ENCODE assay signal across 34 cellular contexts in the genomic region with DNA sequence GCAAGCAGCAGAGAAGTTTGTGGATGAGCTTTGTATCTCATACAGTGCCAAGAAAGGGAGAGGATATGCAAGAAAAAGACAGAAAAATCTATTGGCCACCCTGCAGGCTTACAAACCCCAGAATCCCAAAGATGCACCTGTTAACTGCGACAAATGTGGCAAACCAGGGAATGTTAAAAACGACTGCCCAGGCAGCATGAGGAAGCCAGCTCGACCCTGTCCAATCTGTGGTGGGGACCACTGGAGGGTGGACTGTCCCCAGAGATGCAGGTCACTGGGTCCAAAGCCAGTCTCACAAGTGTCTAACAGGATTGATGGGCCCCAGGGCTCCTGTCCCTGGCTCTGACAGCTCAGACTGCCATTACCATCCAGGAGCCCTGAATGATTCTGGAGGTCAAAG. TPM values are rescaled to one million over a fixed set of nuclear protein-coding genes. Genes with fewer than 3 reads are reported as not detected.
"Had no signal": no experiment of that assay in that cellular context is flagged by ENCODE, and none has a peak within 500 bp of the region (broad histone marks: within the 10 kb centered on the region; RNA-seq: fewer than 3 reads in every experiment).

No MANE protein-coding gene starts in this region.

- ATAC-seq: activated naive CD4-positive, alpha-beta T cell treated with anti-CD3 and anti-CD28 coated beads, Interleukin-2, amount 50 U/mL, for 72 hours; activated naive CD8-positive, alpha-beta T cell treated with anti-CD3 and anti-CD28 coated beads, Interleukin-2, amount 50 U/mL, for 24 hours; activated T-cell treated with anti-CD3 and anti-CD28 coated beads, Interleukin-2, amount 50 U/mL, for 4 hours; activated T-cell treated with anti-CD3 and anti-CD28 coated beads, Interleukin-2, amount 50 U/mL, for 72 hours; activated T-helper 17 cell treated with anti-CD3 and anti-CD28 coated beads, Interleukin-2, amount 50 U/mL, for 72 hours; body of pancreas had no signal

- H3K36me3 ChIP-seq: adrenal gland, ascending aorta, brain microvascular endothelial cell, breast epithelium, cardiac muscle cell had no signal

- H3K4me3 ChIP-seq: adrenal gland, ascending aorta, body of pancreas, breast epithelium, cardiac muscle cell had no signal

- DNase-seq: activated effector memory CD4-positive, alpha-beta T cell treated with anti-CD3 and anti-CD28 coated beads, Interleukin-2, amount 50 U/mL, for 16 hours; activated effector memory CD4-positive, alpha-beta T cell treated with Interleukin-2 at 50 U/mL for 16 hours; activated gamma-delta T cell; activated gamma-delta T cell treated with Interleukin-2 at 50 U/mL for 16 hours; activated naive CD4-positive, alpha-beta T cell; activated naive CD4-positive, alpha-beta T cell treated with anti-CD3 and anti-CD28 coated beads for 36 hours; activated naive CD4-positive, alpha-beta T cell treated with anti-CD3 and anti-CD28 coated beads, Interleukin-2, amount 10 ng/mL, durations not matched to agents 7 days and 5 days; activated naive CD4-positive, alpha-beta T cell treated with anti-CD3 and anti-CD28 coated beads, Interleukin-2, amount 50 U/mL, for 16 hours; activated naive CD4-positive, alpha-beta T cell treated with Interleukin-2 at 50 U/mL for 16 hours; activated naive CD8-positive, alpha-beta T cell treated with anti-CD3 and anti-CD28 coated beads for 36 hours; activated naive CD8-positive, alpha-beta T cell treated with anti-CD3 and anti-CD28 coated beads, Interleukin-2, amount 10 ng/mL, durations not matched to agents 7 days and 5 days; activated naive CD8-positive, alpha-beta T cell treated with anti-CD3 and anti-CD28 coated beads, Interleukin-2, amount 50 U/mL, for 24 hours; activated T-cell treated with anti-CD3 and anti-CD28 coated beads, Interleukin-2, amount 50 U/mL, for 1 hour; activated T-cell treated with anti-CD3 and anti-CD28 coated beads, Interleukin-2, amount 50 U/mL, for 24 hours; activated T-cell treated with anti-CD3 and anti-CD28 coated beads, Interleukin-2, amount 50 U/mL, for 4 hours; activated T-cell treated with anti-CD3 and anti-CD28 coated beads, Interleukin-2, amount 50 U/mL, for 48 hours; activated T-cell treated with anti-CD3 and anti-CD28 coated beads, Interleukin-2, amount 50 U/mL, for 72 hours; adrenal gland; amniotic stem cell; amygdala; anterior cingulate cortex; aorta; body of pancreas; brain microvascular endothelial cell; caudate nucleus; central memory CD4-positive, alpha-beta T cell; cerebellar nuclear complex had no signal

- H3K4me1 ChIP-seq: adrenal gland, ascending aorta, body of pancreas, breast epithelium had no signal

- H3K27ac ChIP-seq: adrenal gland, ascending aorta, body of pancreas, brain microvascular endothelial cell, breast epithelium, cardiac muscle cell had no signal

- H3K9me3 ChIP-seq: adrenal gland had no signal

- H3K27me3 ChIP-seq: adrenal gland, ascending aorta, body of pancreas, brain microvascular endothelial cell, breast epithelium, cardiac muscle cell had no signal

RNA-seq across cellular contexts. Expression of a gene that starts 12.9 kb away (rescaled TPM):
- total RNA-seq: activated naive CD4-positive, alpha-beta T cell treated with anti-CD3 and anti-CD28 coated beads for 36 hours; activated naive CD4-positive, alpha-beta T cell treated with anti-CD3 and anti-CD28 coated beads, Interleukin-2, amount 50 U/mL, for 72 hours; activated T-helper 1 cell treated with anti-CD3 and anti-CD28 coated beads, Interleukin-12 subunit alpha, Interleukin-12 subunit beta, Interleukin-2, Interleukin-4 antibody, amounts not matched to agents 30 ng/mL and 10 ng/mL and 1 ng/mL, durations not matched to agents 14 hours and 24 hours and 36 hours; activated T-helper 2 cell treated with anti-CD3 and anti-CD28 coated beads, Interferon-gamma antibody, Interleukin-2, Interleukin-4, amounts not matched to agents 10 μg/mL and 5 μg/mL and 100 μg/mL, durations not matched to agents 14 hours and 24 hours and 36 hours had no signal
